Comparison of ENCODE assay signal across 1 cellular context in the genomic region with DNA sequence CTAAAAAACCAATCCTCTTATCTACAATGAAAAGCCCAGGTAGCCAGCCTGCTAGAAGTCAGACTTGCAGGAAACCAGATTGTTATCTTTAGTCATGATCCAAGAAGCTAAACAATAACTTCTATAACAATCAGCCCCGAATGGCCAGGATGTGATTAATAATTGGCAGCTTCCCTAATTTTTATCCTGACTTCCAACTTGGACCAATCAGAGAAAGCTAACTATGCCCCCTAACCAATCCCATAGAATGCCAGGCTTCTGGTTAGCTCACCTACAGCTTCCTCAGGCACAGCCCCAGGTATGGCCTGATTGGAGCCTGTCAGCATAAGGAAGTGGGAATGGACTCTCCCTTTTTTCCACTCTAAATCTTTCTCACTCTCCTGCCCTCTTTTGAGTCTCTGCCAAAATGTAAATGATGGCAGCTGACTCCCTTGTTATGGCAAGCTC.
TF ChIP-seq lines count a peak whose summit lies in the region.

No MANE protein-coding gene starts in this region.

TF ChIP-seq in GM23338, 12 proteins besides CTCF, POLR2A, EP300 and RAD21 (continued from another document):
- TF ChIP-seq, protein P1, sequence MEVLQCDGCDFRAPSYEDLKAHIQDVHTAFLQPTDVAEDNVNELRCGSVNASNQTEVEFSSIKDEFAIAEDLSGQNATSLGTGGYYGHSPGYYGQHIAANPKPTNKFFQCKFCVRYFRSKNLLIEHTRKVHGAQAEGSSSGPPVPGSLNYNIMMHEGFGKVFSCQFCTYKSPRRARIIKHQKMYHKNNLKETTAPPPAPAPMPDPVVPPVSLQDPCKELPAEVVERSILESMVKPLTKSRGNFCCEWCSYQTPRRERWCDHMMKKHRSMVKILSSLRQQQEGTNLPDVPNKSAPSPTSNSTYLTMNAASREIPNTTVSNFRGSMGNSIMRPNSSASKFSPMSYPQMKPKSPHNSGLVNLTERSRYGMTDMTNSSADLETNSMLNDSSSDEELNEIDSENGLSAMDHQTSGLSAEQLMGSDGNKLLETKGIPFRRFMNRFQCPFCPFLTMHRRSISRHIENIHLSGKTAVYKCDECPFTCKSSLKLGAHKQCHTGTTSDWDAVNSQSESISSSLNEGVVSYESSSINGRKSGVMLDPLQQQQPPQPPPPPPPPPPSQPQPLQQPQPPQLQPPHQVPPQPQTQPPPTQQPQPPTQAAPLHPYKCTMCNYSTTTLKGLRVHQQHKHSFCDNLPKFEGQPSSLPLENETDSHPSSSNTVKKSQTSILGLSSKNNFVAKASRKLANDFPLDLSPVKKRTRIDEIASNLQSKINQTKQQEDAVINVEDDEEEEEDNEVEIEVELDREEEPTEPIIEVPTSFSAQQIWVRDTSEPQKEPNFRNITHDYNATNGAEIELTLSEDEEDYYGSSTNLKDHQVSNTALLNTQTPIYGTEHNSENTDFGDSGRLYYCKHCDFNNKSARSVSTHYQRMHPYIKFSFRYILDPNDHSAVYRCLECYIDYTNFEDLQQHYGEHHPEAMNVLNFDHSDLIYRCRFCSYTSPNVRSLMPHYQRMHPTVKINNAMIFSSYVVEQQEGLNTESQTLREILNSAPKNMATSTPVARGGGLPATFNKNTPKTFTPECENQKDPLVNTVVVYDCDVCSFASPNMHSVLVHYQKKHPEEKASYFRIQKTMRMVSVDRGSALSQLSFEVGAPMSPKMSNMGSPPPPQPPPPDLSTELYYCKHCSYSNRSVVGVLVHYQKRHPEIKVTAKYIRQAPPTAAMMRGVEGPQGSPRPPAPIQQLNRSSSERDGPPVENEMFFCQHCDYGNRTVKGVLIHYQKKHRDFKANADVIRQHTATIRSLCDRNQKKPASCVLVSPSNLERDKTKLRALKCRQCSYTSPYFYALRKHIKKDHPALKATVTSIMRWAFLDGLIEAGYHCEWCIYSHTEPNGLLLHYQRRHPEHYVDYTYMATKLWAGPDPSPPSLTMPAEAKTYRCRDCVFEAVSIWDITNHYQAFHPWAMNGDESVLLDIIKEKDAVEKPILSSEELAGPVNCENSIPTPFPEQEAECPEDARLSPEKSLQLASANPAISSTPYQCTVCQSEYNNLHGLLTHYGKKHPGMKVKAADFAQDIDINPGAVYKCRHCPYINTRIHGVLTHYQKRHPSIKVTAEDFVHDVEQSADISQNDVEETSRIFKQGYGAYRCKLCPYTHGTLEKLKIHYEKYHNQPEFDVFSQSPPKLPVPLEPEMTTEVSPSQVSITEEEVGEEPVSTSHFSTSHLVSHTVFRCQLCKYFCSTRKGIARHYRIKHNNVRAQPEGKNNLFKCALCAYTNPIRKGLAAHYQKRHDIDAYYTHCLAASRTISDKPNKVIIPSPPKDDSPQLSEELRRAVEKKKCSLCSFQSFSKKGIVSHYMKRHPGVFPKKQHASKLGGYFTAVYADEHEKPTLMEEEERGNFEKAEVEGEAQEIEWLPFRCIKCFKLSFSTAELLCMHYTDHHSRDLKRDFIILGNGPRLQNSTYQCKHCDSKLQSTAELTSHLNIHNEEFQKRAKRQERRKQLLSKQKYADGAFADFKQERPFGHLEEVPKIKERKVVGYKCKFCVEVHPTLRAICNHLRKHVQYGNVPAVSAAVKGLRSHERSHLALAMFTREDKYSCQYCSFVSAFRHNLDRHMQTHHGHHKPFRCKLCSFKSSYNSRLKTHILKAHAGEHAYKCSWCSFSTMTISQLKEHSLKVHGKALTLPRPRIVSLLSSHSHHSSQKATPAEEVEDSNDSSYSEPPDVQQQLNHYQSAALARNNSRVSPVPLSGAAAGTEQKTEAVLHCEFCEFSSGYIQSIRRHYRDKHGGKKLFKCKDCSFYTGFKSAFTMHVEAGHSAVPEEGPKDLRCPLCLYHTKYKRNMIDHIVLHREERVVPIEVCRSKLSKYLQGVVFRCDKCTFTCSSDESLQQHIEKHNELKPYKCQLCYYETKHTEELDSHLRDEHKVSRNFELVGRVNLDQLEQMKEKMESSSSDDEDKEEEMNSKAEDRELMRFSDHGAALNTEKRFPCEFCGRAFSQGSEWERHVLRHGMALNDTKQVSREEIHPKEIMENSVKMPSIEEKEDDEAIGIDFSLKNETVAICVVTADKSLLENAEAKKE (CRISPR knock-in tag; IDR thresholded peaks at IDR 0.05) = no peak
- TF ChIP-seq STAT1 (IDR thresholded peaks at IDR 0.05; ENCODE audit: unreplicated experiment) = no peak
- no peak for TF ChIP-seq EZH2 (IDR thresholded peaks at IDR 0.05; ENCODE audit: low read depth, unreplicated experiment)
